In the genomic region with DNA sequence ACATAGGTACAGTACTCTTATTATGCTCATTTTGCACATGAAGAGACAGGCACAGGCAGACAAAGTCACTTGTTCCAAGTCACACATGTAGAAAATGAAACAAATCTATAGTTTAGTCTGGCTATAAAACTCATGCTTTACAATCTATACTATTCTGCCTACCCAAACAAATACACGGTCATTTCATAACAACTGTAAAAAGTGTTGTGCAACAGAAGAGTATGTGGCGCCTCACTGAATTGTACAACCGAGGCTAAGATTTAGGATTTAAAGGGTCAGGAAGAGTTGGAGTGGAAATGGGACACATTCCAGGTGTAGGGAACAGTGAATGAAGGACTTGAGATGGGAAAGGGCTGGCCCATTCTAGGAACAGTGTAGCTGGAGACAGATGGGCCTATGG, we compare ENCODE assay signal across 3 cellular contexts.
TF ChIP-seq lines count a peak whose summit lies in the region.

No MANE protein-coding gene starts in this region.

TF ChIP-seq in HepG2, 621 proteins besides CTCF, POLR2A, EP300 and RAD21:
- TF ChIP-seq CEBPB (IDR thresholded peaks at IDR 0.05; ENCODE audit: borderline replicate concordance, low read depth, low read length) (peak; percentile 61), GATA4 (IDR thresholded peaks at IDR 0.05; ENCODE audit: borderline replicate concordance, low read depth) (no peak)

TF ChIP-seq in GM12891, 5 proteins besides CTCF, POLR2A, EP300 and RAD21 (continued from another document):
- TF ChIP-seq PAX5 (IDR thresholded peaks at IDR 0.05; ENCODE audit: insufficient read depth, low read length, severe bottlenecking) (no peak), TAF1 (IDR thresholded peaks at IDR 0.05; ENCODE audit: low read depth, low read length) (no peak), POLR2AphosphoS5 (IDR thresholded peaks at IDR 0.05; ENCODE audit: low read depth, low read length) (no peak)

TF ChIP-seq in SK-N-SH, 30 proteins besides CTCF, POLR2A, EP300 and RAD21 (continued from another document):
- TF ChIP-seq, protein P1, sequence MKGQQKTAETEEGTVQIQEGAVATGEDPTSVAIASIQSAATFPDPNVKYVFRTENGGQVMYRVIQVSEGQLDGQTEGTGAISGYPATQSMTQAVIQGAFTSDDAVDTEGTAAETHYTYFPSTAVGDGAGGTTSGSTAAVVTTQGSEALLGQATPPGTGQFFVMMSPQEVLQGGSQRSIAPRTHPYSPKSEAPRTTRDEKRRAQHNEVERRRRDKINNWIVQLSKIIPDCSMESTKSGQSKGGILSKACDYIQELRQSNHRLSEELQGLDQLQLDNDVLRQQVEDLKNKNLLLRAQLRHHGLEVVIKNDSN (IDR thresholded peaks at IDR 0.05; ENCODE audit: borderline replicate concordance, low read depth): no peak
- TF ChIP-seq YY1 (IDR thresholded peaks at IDR 0.05; ENCODE audit: low read depth): no peak
